16 cellular contexts compared by ENCODE assay signal in genomic region chr17:32807577-32807976, GRCh38.
A peak's percentile ranks its signal among the peaks of the same experiment; 100 is the strongest.
DNase-seq lines count a peak whose midpoint lies in the region; ATAC-seq, FAIRE-seq and TF ChIP-seq lines count a peak whose summit lies in the region.
"Had no signal": no experiment of that assay in that cellular context is flagged by ENCODE, and none has a peak within 500 bp of the region (broad histone marks: within the 10 kb centered on the region; RNA-seq: fewer than 3 reads in every experiment).

No MANE protein-coding gene starts in this region.

- H3K9me3 ChIP-seq in HepG2 (ENCODE audit: low read length) (no peaks in the 10 kb centered on the region), right lobe of liver (no peaks in the 10 kb centered on the region), RWPE2 (ENCODE audit: severe bottlenecking) (no peaks in the 10 kb centered on the region), BE2C (no peaks in the 10 kb centered on the region)

- no peak for TF ChIP-seq RAD21 in HepG2 (CRISPR knock-in tag; IDR thresholded peaks at IDR 0.05)

- FAIRE-seq in HepG2 (lab: Jason Lieb, UNC): no peak
- FAIRE-seq in urothelium cell line (lab: Jason Lieb, UNC): no peak
- FAIRE-seq: A204.1 had no signal

- in situ Hi-C loops in HepG2 (cut with HindIII; ENCODE audit: extremely low pct_ligation_motif_present, low pct_unique_long_range_greater_than_20kb): no loop called here

- H3K27me3 ChIP-seq in HepG2 (ENCODE audit: control insufficient read depth in 1 of 2, insufficient read depth in 2 of 2, low read length in 2 of 2): no peaks in the 10 kb centered on the region
- no peaks in the 10 kb centered on the region for H3K27me3 ChIP-seq in right lobe of liver
- H3K27me3 ChIP-seq in RWPE2 (ENCODE audit: insufficient read depth, poor library complexity, severe bottlenecking): no peaks in the 10 kb centered on the region
- H3K27me3 ChIP-seq in BE2C: no peaks in the 10 kb centered on the region

- H3K4me3 ChIP-seq in HepG2 (replicated peaks in 1 of 3; ENCODE audit: insufficient read depth in 1 of 3, low read depth in 2 of 3, low read length in 3 of 3) (no peak overlapping the region), right lobe of liver (no peak overlapping the region), RWPE2 (ENCODE audit: severe bottlenecking) (no peak overlapping the region), BE2C (ENCODE audit: low read depth, low read length) (no peak overlapping the region)

- POLR2A ChIA-PET in HepG2 (lab: Yijun Ruan, JAX): no interaction called here

- no TSS peak for BruUV-seq in HepG2 (replicated peaks; lab: Mats Ljungman, UMichigan)

- H3K9ac ChIP-seq in HepG2 (ENCODE audit: insufficient read depth, low read depth, low read length): no peak overlapping the region

- H3K27ac ChIP-seq in HepG2 (ENCODE audit: extremely low read length, insufficient read depth, low read length): no peak overlapping the region
- H3K27ac ChIP-seq in right lobe of liver: no peak overlapping the region
- peak overlapping the region; percentile 44 for H3K27ac ChIP-seq in RWPE2 (ENCODE audit: poor library complexity, severe bottlenecking)
- peak overlapping the region; percentile 57 for H3K27ac ChIP-seq in epithelial cell of prostate

- H3K4me2 ChIP-seq in HepG2 (ENCODE audit: low read depth, low read length): no peak overlapping the region

- no peak overlapping the region for H2AFZ ChIP-seq in HepG2 (ENCODE audit: low read length)

- TF ChIP-seq EP300 in HepG2 (IDR thresholded peaks at IDR 0.05; ENCODE audit: low read depth in 2 of 2, low read length in 2 of 2) (no peak), HepG2 (CRISPR knock-in tag; IDR thresholded peaks at IDR 0.05; ENCODE audit: borderline replicate concordance) (no peak)

- DNase-seq in HepG2 (ENCODE audit: low spot score) (peak; percentile 10), right lobe of liver (no peak), RWPE2 (ENCODE audit: low spot score) (no peak), epithelial cell of prostate (ENCODE audit: low read depth, low spot score) (no peak), BE2C (no peak), DMS53 treated with DMSO at 0.1 percent for 48 hours (lab: John Stamatoyannopoulos, UW; ENCODE audit: unreplicated experiment) (no peak), urothelium cell line (ENCODE audit: low spot score) (no peak)
- no peak for DNase-seq in stimulated activated CD4-positive, alpha-beta T cell treated with anti-CD3 and anti-CD28 coated beads, Interleukin-4, amount 100 ng/mL, for 24 hours
- DNase-seq: C1 segment of cervical spinal cord, DMS 273 treated with DMSO at 0.1 percent for 48 hours, H7, NCI-H1105 treated with DMSO at 0.1 percent for 48 hours, NCI-H187 treated with DMSO at 0.1 percent for 48 hours, NCI-H446, NCI-H774 had no signal

- H3K4me1 ChIP-seq in HepG2 (ENCODE audit: insufficient read depth, low read length) (peaks cover 32% of the 10 kb centered on the region), right lobe of liver (no peaks in the 10 kb centered on the region), RWPE2 (ENCODE audit: insufficient read depth, poor library complexity, severe bottlenecking) (peaks cover 43% of the 10 kb centered on the region), BE2C (no peaks in the 10 kb centered on the region)

- WGBS in HepG2 (ENCODE audit: low lambda C conversion rate): 61% methylated on average over 3 of the region's 3 CpGs
- 77% methylated on average over 3 of the region's 3 CpGs for WGBS in right lobe of liver (ENCODE audit: insufficient coverage, low coverage, low lambda C conversion rate, missing lambda C conversion rate)

- TF ChIP-seq POLR2A in HepG2 (IDR thresholded peaks at IDR 0.05; ENCODE audit: insufficient read depth in 1 of 2, low read depth in 2 of 2, low read length in 2 of 2): no peak
- no peak for TF ChIP-seq POLR2A in right lobe of liver (IDR thresholded peaks at IDR 0.05)

- ATAC-seq in HepG2: no peak
- no peak for ATAC-seq in right lobe of liver
- ATAC-seq in RWPE2 (ENCODE audit: low read depth): no peak

- H3K36me3 ChIP-seq in HepG2 (replicated peaks in 1 of 2; ENCODE audit: control insufficient read depth in 1 of 2, insufficient read depth in 2 of 2, low read length in 2 of 2): no peaks in the 10 kb centered on the region
- no peaks in the 10 kb centered on the region for H3K36me3 ChIP-seq in right lobe of liver
- no peaks in the 10 kb centered on the region for H3K36me3 ChIP-seq in RWPE2 (ENCODE audit: low read depth)
- no peaks in the 10 kb centered on the region for H3K36me3 ChIP-seq in BE2C

- H4K20me1 ChIP-seq in HepG2 (ENCODE audit: insufficient read depth, low read length): no peaks in the 10 kb centered on the region

- intact Hi-C loops in HepG2 (cut with micrococcal nuclease; ENCODE audit: unreplicated experiment): no loop called here
- intact Hi-C loops in right lobe of liver (cut with DNase I): no loop called here

- TF ChIP-seq CTCF in HepG2 (CRISPR knock-in tag; IDR thresholded peaks at IDR 0.05) (no peak), right lobe of liver (IDR thresholded peaks at IDR 0.05) (no peak), RWPE2 (IDR thresholded peaks at IDR 0.05; ENCODE audit: poor library complexity, severe bottlenecking) (no peak), BE2C (IDR thresholded peaks at IDR 0.05; ENCODE audit: low read depth, low read length) (no peak)

- no peaks in the 10 kb centered on the region for H3K79me2 ChIP-seq in HepG2 (ENCODE audit: insufficient read depth, low read length)

- CTCF ChIA-PET in HepG2 (lab: Yijun Ruan, JAX; ENCODE audit: low intra/inter-chr PET ratio, low total read pairs): no interaction called here

TF ChIP-seq in HepG2, 621 proteins besides CTCF, POLR2A, EP300 and RAD21:
- no peak for TF ChIP-seq ISL2 (CRISPR knock-in tag; IDR thresholded peaks at IDR 0.05)
- TF ChIP-seq ZNF414 (CRISPR knock-in tag; IDR thresholded peaks at IDR 0.05): no peak
- TF ChIP-seq ZBTB7B (CRISPR knock-in tag; IDR thresholded peaks at IDR 0.05): no peak
- no peak for TF ChIP-seq FOXJ3 (CRISPR knock-in tag; IDR thresholded peaks at IDR 0.05; ENCODE audit: borderline replicate concordance)
- TF ChIP-seq, protein P1, sequence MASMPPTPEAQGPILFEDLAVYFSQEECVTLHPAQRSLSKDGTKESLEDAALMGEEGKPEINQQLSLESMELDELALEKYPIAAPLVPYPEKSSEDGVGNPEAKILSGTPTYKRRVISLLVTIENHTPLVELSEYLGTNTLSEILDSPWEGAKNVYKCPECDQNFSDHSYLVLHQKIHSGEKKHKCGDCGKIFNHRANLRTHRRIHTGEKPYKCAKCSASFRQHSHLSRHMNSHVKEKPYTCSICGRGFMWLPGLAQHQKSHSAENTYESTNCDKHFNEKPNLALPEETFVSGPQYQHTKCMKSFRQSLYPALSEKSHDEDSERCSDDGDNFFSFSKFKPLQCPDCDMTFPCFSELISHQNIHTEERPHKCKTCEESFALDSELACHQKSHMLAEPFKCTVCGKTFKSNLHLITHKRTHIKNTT (CRISPR knock-in tag; IDR thresholded peaks at IDR 0.05): no peak
- TF ChIP-seq ZNF441 (CRISPR knock-in tag; IDR thresholded peaks at IDR 0.05; ENCODE audit: borderline replicate concordance): no peak
- no peak for TF ChIP-seq ZNF83 (CRISPR knock-in tag; IDR thresholded peaks at IDR 0.05; ENCODE audit: borderline replicate concordance)
- no peak for TF ChIP-seq ZMYM4 (CRISPR knock-in tag; IDR thresholded peaks at IDR 0.05)
TF ChIP-seq in HepG2: peak in this region for 0.

Comparison
In these comparisons a context has a peak if more than half of its experiments do, and no peak if none do; other contexts are left out.
1. H3K27ac ChIP-seq: peak in RWPE2 (single experiment) and epithelial cell of prostate (single experiment); none in HepG2 (single experiment) and right lobe of liver (0 of 3).